In the genomic region with DNA sequence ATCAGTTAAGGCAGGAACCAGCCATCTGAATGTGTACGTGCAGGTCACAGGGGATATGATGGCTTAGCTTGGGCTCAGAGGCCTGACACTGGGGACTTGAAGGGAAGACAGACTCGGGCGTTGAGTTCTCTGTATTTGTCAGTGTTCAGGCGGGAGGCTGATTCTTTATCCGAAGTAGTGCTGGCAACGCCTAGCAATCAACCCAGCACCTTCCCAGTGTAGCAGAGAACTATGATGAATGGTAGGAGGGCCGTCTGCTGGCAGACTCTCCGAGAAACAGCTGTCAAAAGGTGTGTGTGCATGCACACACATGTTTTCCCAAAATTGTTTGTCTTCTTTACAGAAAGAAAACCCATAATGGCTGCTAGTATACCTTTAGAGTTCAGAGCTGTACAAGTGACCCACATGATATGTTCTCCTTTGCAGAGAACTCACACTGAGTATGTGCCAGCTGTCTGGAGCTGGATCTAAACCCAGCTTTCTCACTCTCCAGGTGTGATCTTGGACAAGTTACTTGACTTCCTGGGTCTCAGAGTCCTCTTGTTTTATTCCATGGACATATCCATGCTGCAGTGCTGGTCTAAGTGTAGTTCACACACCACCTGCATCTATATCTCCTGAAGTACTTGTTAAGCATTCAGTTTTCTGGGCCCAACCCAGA, we compare ENCODE assay signal across 24 cellular contexts.
"Had no signal": no experiment of that assay in that cellular context is flagged by ENCODE, and none has a peak within 500 bp of the region (broad histone marks: within the 10 kb centered on the region; RNA-seq: fewer than 3 reads in every experiment).

No MANE protein-coding gene starts in this region.

- H3K36me3 ChIP-seq: colonic mucosa, right atrium auricular region, suprapubic skin, tibial artery had no signal

- H2AFZ ChIP-seq: parathyroid adenoma had no signal

- H3K79me2 ChIP-seq: parathyroid adenoma had no signal

- H3K27ac Mint-ChIP-seq: activated naive CD8-positive, alpha-beta T cell; activated T-cell treated with anti-CD3 and anti-CD28 coated beads, Interleukin-2, amount 50 U/mL, for 72 hours; naive thymus-derived CD4-positive, alpha-beta T cell had no signal

- H3K9ac ChIP-seq: parathyroid adenoma had no signal

- H3K27me3 ChIP-seq: body of pancreas, colonic mucosa, right atrium auricular region, tibial artery had no signal

- H3K4me3 ChIP-seq: body of pancreas, colonic mucosa, right atrium auricular region, suprapubic skin, tibial artery had no signal

- H3K27ac ChIP-seq: body of pancreas, colonic mucosa, parathyroid adenoma, right atrium auricular region, suprapubic skin, tibial artery had no signal

- ATAC-seq: activated T-cell treated with anti-CD3 and anti-CD28 coated beads, Interleukin-2, amount 50 U/mL, for 72 hours; body of pancreas; left cardiac atrium; naive thymus-derived CD4-positive, alpha-beta T cell had no signal

- H3K4me3 Mint-ChIP-seq: activated naive CD8-positive, alpha-beta T cell; activated T-cell treated with anti-CD3 and anti-CD28 coated beads, Interleukin-2, amount 50 U/mL, for 72 hours; naive thymus-derived CD4-positive, alpha-beta T cell; neural crest cell had no signal

- H3K9me3 ChIP-seq: body of pancreas, colonic mucosa, right atrium auricular region, suprapubic skin, tibial artery had no signal

- DNase-seq: activated CD4-positive, alpha-beta T cell treated with anti-CD3 and anti-CD28 coated beads for 4 hours; activated CD4-positive, alpha-beta T cell treated with anti-CD3 and anti-CD28 coated beads, Interleukin-2, amount 50 U/mL, for 4 hours; activated naive CD4-positive, alpha-beta T cell treated with Interleukin-2 at 50 U/mL for 16 hours; activated T-cell treated with anti-CD3 and anti-CD28 coated beads for 4 hours; activated T-cell treated with anti-CD3 and anti-CD28 coated beads, Interleukin-2, amount 50 U/mL, for 72 hours; anterior cingulate cortex; body of pancreas; cerebellar nuclear complex; colonic mucosa; effector memory CD4-positive, alpha-beta T cell; erythroblast; foreskin fibroblast; head of caudate nucleus; left cardiac atrium; midbrain; naive thymus-derived CD4-positive, alpha-beta T cell; nucleus accumbens; stimulated activated naive CD4-positive, alpha-beta T cell; tibial artery had no signal

- H3K4me1 ChIP-seq: body of pancreas, colonic mucosa, parathyroid adenoma, right atrium auricular region, tibial artery had no signal

- H3K36me3 Mint-ChIP-seq: activated naive CD8-positive, alpha-beta T cell had no signal

- H3K9me3 Mint-ChIP-seq: activated T-cell treated with anti-CD3 and anti-CD28 coated beads, Interleukin-2, amount 50 U/mL, for 72 hours; neural crest cell had no signal
